In genomic region chr10:38094923-38095574, GRCh38 we compare ENCODE assay signal across 8 cellular contexts. TPM values are rescaled to one million over a fixed set of nuclear protein-coding genes. Genes with fewer than 3 reads are reported as not detected.
A peak's percentile ranks its signal among the peaks of the same experiment; 100 is the strongest.
DNase-seq lines count a peak whose midpoint lies in the region; ATAC-seq, FAIRE-seq and TF ChIP-seq lines count a peak whose summit lies in the region.

No MANE protein-coding gene starts in this region.

- POLR2A ChIA-PET in activated naive CD8-positive, alpha-beta T cell treated with anti-CD3 and anti-CD28 coated beads, Interleukin-2, amount 10 ng/mL, durations not matched to agents 7 days and 5 days (lab: Charles Lee): interaction anchor here (1.3 to 1.5 kb wide), 2 partner anchors 85 to 118 kb away, joined by 3 to 6 read pairs; partner anchors contain the start of gene ZNF33A

- intact Hi-C loops in activated CD4-positive, alpha-beta T cell treated with anti-CD3 and anti-CD28 coated beads, Interleukin-2, amount 10 ng/mL, durations not matched to agents 24 days and 14 days (cut with micrococcal nuclease): loop anchor here (1.0 to 5.0 kb wide), 6 partner anchors 58 to 307 kb away; partner anchors contain the start of genes ZNF248 and ZNF25

- no peak for FAIRE-seq in frontal cortex (lab: Jason Lieb, UNC)

- peak overlapping the region; percentile 95 for H3K27ac Mint-ChIP-seq in activated CD4-positive, alpha-beta T cell treated with anti-CD3 and anti-CD28 coated beads, Interleukin-2, amount 10 ng/mL, durations not matched to agents 24 days and 14 days
- H3K27ac Mint-ChIP-seq in activated naive CD8-positive, alpha-beta T cell treated with anti-CD3 and anti-CD28 coated beads, Interleukin-2, amount 10 ng/mL, durations not matched to agents 7 days and 5 days: peak overlapping the region; percentile 93

- H3K36me3 ChIP-seq in kidney epithelial cell (ENCODE audit: control insufficient read depth, insufficient read depth, low read length): peaks cover 1% of the 10 kb centered on the region

- peak; percentile 61 for DNase-seq in activated CD4-positive, alpha-beta T cell treated with anti-CD3 and anti-CD28 coated beads, Interleukin-2, amount 10 ng/mL, durations not matched to agents 24 days and 14 days
- no peak for DNase-seq in activated CD4-positive, alpha-beta T cell treated with anti-CD3 and anti-CD28 coated beads for 4 hours
- DNase-seq in activated naive CD8-positive, alpha-beta T cell treated with anti-CD3 and anti-CD28 coated beads, Interleukin-2, amount 10 ng/mL, durations not matched to agents 7 days and 5 days: peak; percentile 32
- DNase-seq in kidney epithelial cell (ENCODE audit: low read depth) (no peak), HuH-7.5 (ENCODE audit: low spot score) (no peak), frontal cortex (ENCODE audit: low spot score in 2 of 2) (no peak)

- H3K27me3 Mint-ChIP-seq in activated CD4-positive, alpha-beta T cell treated with anti-CD3 and anti-CD28 coated beads, Interleukin-2, amount 10 ng/mL, durations not matched to agents 24 days and 14 days: no peaks in the 10 kb centered on the region
- no peaks in the 10 kb centered on the region for H3K27me3 Mint-ChIP-seq in activated naive CD8-positive, alpha-beta T cell treated with anti-CD3 and anti-CD28 coated beads, Interleukin-2, amount 10 ng/mL, durations not matched to agents 7 days and 5 days

- H3K4me1 Mint-ChIP-seq in activated CD4-positive, alpha-beta T cell treated with anti-CD3 and anti-CD28 coated beads, Interleukin-2, amount 10 ng/mL, durations not matched to agents 24 days and 14 days: peaks cover 25% of the 10 kb centered on the region
- H3K4me1 Mint-ChIP-seq in activated naive CD8-positive, alpha-beta T cell treated with anti-CD3 and anti-CD28 coated beads, Interleukin-2, amount 10 ng/mL, durations not matched to agents 7 days and 5 days: peaks cover 21% of the 10 kb centered on the region

- peak overlapping the region; percentile 80 for H3K4me3 ChIP-seq in kidney epithelial cell (ENCODE audit: low read depth, low read length)

- no peaks in the 10 kb centered on the region for H3K27me3 ChIP-seq in kidney epithelial cell (ENCODE audit: control insufficient read depth, insufficient read depth, low read length)

- no peak for TF ChIP-seq CTCF in kidney epithelial cell (IDR thresholded peaks at IDR 0.05; ENCODE audit: insufficient read depth, low read length, poor library complexity, severe bottlenecking)

- H3K9me3 Mint-ChIP-seq in activated CD4-positive, alpha-beta T cell treated with anti-CD3 and anti-CD28 coated beads, Interleukin-2, amount 10 ng/mL, durations not matched to agents 24 days and 14 days: peaks cover 39% of the 10 kb centered on the region
- peaks cover 12% of the 10 kb centered on the region for H3K9me3 Mint-ChIP-seq in activated naive CD8-positive, alpha-beta T cell treated with anti-CD3 and anti-CD28 coated beads, Interleukin-2, amount 10 ng/mL, durations not matched to agents 7 days and 5 days

- peak overlapping the region; percentile 60 for H3K27ac ChIP-seq in temporal lobe (ENCODE audit: low read depth, low read length)

- no peak for ATAC-seq in activated naive CD8-positive, alpha-beta T cell treated with anti-CD3 and anti-CD28 coated beads, Interleukin-2, amount 10 ng/mL, durations not matched to agents 7 days and 5 days (ENCODE audit: low read depth)
- ATAC-seq in GM19023 (IDR thresholded peaks at IDR 0.05; ENCODE audit: unreplicated experiment): no peak

- peaks cover 55% of the 10 kb centered on the region for H3K36me3 Mint-ChIP-seq in activated CD4-positive, alpha-beta T cell treated with anti-CD3 and anti-CD28 coated beads, Interleukin-2, amount 10 ng/mL, durations not matched to agents 24 days and 14 days (ENCODE audit: low read depth)
- H3K36me3 Mint-ChIP-seq in activated naive CD8-positive, alpha-beta T cell treated with anti-CD3 and anti-CD28 coated beads, Interleukin-2, amount 10 ng/mL, durations not matched to agents 7 days and 5 days: peaks cover 46% of the 10 kb centered on the region

- H3K4me3 Mint-ChIP-seq in activated CD4-positive, alpha-beta T cell treated with anti-CD3 and anti-CD28 coated beads, Interleukin-2, amount 10 ng/mL, durations not matched to agents 24 days and 14 days: peak overlapping the region; percentile 88
- H3K4me3 Mint-ChIP-seq in activated naive CD8-positive, alpha-beta T cell treated with anti-CD3 and anti-CD28 coated beads, Interleukin-2, amount 10 ng/mL, durations not matched to agents 7 days and 5 days: peak overlapping the region; percentile 92

RNA-seq across cellular contexts. Expression of gene ZNF37A, which starts 0.9 kb away (rescaled TPM):
- 29.7 and 33.5 TPM in 2 replicates for total RNA-seq in activated CD4-positive, alpha-beta T cell treated with anti-CD3 and anti-CD28 coated beads, Interleukin-2, amount 10 ng/mL, durations not matched to agents 24 days and 14 days
- total RNA-seq in activated naive CD8-positive, alpha-beta T cell treated with anti-CD3 and anti-CD28 coated beads, Interleukin-2, amount 10 ng/mL, durations not matched to agents 7 days and 5 days: 10 to 100 TPM; 20.1 to 26.1 TPM
- total RNA-seq in kidney epithelial cell (10.8 and 12.9 TPM in 2 replicates), temporal lobe (25.3 TPM), frontal cortex (20.0 TPM)

Comparison
In these comparisons a context has a peak if more than half of its experiments do, and no peak if none do; other contexts are left out.
1. DNase-seq: peak in activated CD4-positive, alpha-beta T cell treated with anti-CD3 and anti-CD28 coated beads, Interleukin-2, amount 10 ng/mL, durations not matched to agents 24 days and 14 days (single experiment) and activated naive CD8-positive, alpha-beta T cell treated with anti-CD3 and anti-CD28 coated beads, Interleukin-2, amount 10 ng/mL, durations not matched to agents 7 days and 5 days (single experiment); none in activated CD4-positive, alpha-beta T cell treated with anti-CD3 and anti-CD28 coated beads for 4 hours (0 of 2), kidney epithelial cell (single experiment), HuH-7.5 (single experiment) and frontal cortex (0 of 2).